Comparison of ENCODE assay signal across 1 cellular context in genomic region chr1:203861379-203862184, GRCh38.
TF ChIP-seq lines count a peak whose summit lies in the region.

SNRPE (plus strand) TSS chr1:203861599; CDS start chr1:203861660, 61 bp downstream.

TF ChIP-seq in HCT116, 20 proteins besides CTCF, POLR2A, EP300 and RAD21 (continued from another document):
- TF ChIP-seq REST (IDR thresholded peaks at IDR 0.05; ENCODE audit: low read depth): no peak
